In the genomic region with DNA sequence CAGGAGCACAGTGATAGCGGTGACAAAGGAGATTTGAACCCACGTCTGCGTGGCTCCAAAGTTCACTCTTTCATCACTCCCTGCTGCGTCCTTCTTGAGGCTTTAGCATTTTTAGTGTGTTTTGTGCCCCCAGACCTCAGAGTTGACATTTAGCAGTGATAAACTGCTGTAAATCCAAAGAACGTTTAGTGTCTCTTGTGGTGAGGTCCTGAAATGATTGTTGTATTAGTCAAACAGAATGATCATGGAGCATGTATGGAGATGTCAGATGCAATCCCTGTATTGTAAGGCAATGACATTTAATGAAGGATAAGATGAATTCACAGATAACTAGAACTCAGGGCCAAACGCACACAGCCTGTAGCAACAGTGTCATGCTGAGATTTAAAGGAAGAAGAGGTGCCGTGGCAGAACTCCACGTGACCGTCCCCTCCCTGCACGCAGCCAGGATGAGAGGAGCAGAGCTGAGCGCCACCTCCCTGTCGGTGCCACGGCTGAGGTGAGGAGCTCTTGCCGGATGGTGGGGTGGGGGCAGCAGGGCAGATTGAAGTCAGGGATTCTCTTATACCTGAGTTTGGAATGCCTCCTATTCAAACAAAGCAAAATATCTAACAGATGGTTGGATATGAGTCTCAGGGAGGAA, we compare ENCODE assay signal across 14 cellular contexts. TPM values are rescaled to one million over a fixed set of nuclear protein-coding genes. Genes with fewer than 3 reads are reported as not detected.
DNase-seq lines count a peak whose midpoint lies in the region; ATAC-seq and TF ChIP-seq lines count a peak whose summit lies in the region.
"Had no signal": no experiment of that assay in that cellular context is flagged by ENCODE, and none has a peak within 500 bp of the region (broad histone marks: within the 10 kb centered on the region; RNA-seq: fewer than 3 reads in every experiment).

No MANE protein-coding gene starts in this region.

- H3K4me3 Mint-ChIP-seq in neural crest cell, result no peak overlapping the region
- H3K4me3 Mint-ChIP-seq: activated CD4-positive, alpha-beta memory T cell treated with anti-CD3 and anti-CD28 coated beads, Interleukin-2, amount 10 ng/mL, durations not matched to agents 7 days and 5 days had no signal

- ATAC-seq in GM18868 (IDR thresholded peaks at IDR 0.05; ENCODE audit: unreplicated experiment) (no peak), HG03460 (IDR thresholded peaks at IDR 0.05; ENCODE audit: unreplicated experiment) (no peak), HG03280 (IDR thresholded peaks at IDR 0.05; ENCODE audit: unreplicated experiment) (no peak)
- ATAC-seq: heart left ventricle had no signal

- H3K9me3 Mint-ChIP-seq in neural crest cell, result peaks cover 3% of the 10 kb centered on the region
- H3K9me3 Mint-ChIP-seq: activated CD4-positive, alpha-beta memory T cell treated with anti-CD3 and anti-CD28 coated beads, Interleukin-2, amount 10 ng/mL, durations not matched to agents 7 days and 5 days had no signal

- DNase-seq in EH (ENCODE audit: low read depth) (peak; percentile 19), NCI-H2171 (lab: John Stamatoyannopoulos, UW) (peak; percentile 44), cerebellar cortex (ENCODE audit: low spot score) (peak; percentile 70), neural crest cell (ENCODE audit: low read depth, low spot score) (no peak), MV-4-11 (lab: John Stamatoyannopoulos, UW) (no peak)
- DNase-seq: activated CD4-positive, alpha-beta memory T cell treated with anti-CD3 and anti-CD28 coated beads, Interleukin-2, amount 10 ng/mL, durations not matched to agents 7 days and 5 days; heart left ventricle; left cardiac atrium; NCI-H187; NCI-H526; PC-9 had no signal

- H3K4me1 Mint-ChIP-seq in neural crest cell, result peaks cover 23% of the 10 kb centered on the region

- H3K36me3 Mint-ChIP-seq in neural crest cell (ENCODE audit: low read depth), result peaks cover 25% of the 10 kb centered on the region

- H3K27me3 Mint-ChIP-seq in neural crest cell (ENCODE audit: low read depth), result no peaks in the 10 kb centered on the region
- H3K27me3 Mint-ChIP-seq: activated CD4-positive, alpha-beta memory T cell treated with anti-CD3 and anti-CD28 coated beads, Interleukin-2, amount 10 ng/mL, durations not matched to agents 7 days and 5 days had no signal

- no peak for TF ChIP-seq CTCF in neural crest cell (conservative IDR thresholded peaks at IDR 0.05)

- H3K27ac Mint-ChIP-seq in neural crest cell (ENCODE audit: unreplicated experiment), result peak overlapping the region; percentile 31
- H3K27ac Mint-ChIP-seq: activated CD4-positive, alpha-beta memory T cell treated with anti-CD3 and anti-CD28 coated beads, Interleukin-2, amount 10 ng/mL, durations not matched to agents 7 days and 5 days had no signal

RNA-seq across cellular contexts. Expression of gene NTPCR, which starts 30.0 kb away (rescaled TPM):
- total RNA-seq in neural crest cell, result 55.5 and 60.0 TPM in 2 replicates

Comparison
In these comparisons a context has a peak if more than half of its experiments do, and no peak if none do; other contexts are left out.
1. DNase-seq: peak in EH (single experiment), NCI-H2171 (single experiment) and cerebellar cortex (single experiment); none in neural crest cell (single experiment) and MV-4-11 (single experiment).